1 cellular context compared by ENCODE assay signal in the genomic region with DNA sequence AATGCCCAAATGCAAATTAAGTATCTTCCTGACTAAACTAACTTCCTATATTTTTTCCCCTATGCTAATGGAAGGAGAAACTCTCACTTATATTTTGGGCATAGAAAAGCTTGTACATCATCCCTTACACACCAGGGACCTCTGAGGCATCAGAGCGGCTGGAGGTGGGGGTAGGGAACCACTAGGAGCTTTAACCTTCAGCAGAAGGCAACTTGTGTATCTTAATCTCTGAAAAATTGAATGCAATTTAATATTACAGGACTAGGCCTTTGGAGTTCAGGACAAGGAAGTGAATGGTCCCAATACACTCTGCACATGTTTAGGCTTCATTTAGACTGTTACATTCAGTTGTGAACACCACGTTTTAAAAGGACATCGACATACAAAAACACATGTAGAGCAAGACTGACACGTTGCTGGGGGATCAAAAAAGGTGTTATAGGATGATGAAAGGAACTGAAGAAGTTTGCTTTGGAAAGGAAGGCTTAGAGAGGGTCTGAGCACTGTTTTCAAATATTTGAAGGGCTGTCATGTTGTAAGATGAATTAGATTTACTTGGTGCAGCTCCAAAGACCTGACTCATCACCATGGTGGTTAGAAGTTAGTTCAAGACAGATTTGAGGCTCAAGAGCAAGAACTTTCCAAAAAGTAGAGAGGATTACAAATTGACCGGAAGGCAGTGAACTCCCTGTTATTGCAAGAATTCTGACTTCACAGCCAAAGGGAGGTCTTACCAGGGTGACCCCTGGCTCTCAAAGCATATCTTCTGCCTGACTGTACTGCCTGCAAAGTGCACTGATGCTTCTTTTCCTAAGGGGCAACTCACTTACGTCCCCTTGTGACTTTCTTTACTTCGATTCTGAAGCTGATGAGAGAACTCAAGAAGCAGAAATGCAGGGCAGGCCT.
TF ChIP-seq lines count a peak whose summit lies in the region.

No MANE protein-coding gene starts in this region.

TF ChIP-seq in SK-N-SH, 30 proteins besides CTCF, POLR2A, EP300 and RAD21 (continued from another document):
- TF ChIP-seq REST (IDR thresholded peaks at IDR 0.05; ENCODE audit: low read depth, low read length) (0 out of 2 replicates have a peak, but pooled peaks have one; percentile 28), RFX5 (IDR thresholded peaks at IDR 0.05; ENCODE audit: low read length) (no peak), RCOR1 (IDR thresholded peaks at IDR 0.05; ENCODE audit: low read length) (no peak), TCF12 (IDR thresholded peaks at IDR 0.05) (peak; percentile 87), FOSL2 (IDR thresholded peaks at IDR 0.05; ENCODE audit: borderline replicate concordance, low read depth) (peak; percentile 88), TAF1 (IDR thresholded peaks at IDR 0.05; ENCODE audit: borderline replicate concordance, low read depth, low read length) (no peak), YY1 (IDR thresholded peaks at IDR 0.05; ENCODE audit: low read depth) (no peak), ELF1 (IDR thresholded peaks at IDR 0.05) (no peak), FOXM1 (IDR thresholded peaks at IDR 0.05; ENCODE audit: low read depth) (0 out of 2 replicates have a peak, but pooled peaks have one; percentile 63), EZH2phosphoT487 (IDR thresholded peaks at IDR 0.05; ENCODE audit: borderline replicate concordance, low read depth) (no peak), RXRA (IDR thresholded peaks at IDR 0.05; ENCODE audit: borderline replicate concordance, low read depth) (peak; percentile 96), NRF1 (IDR thresholded peaks at IDR 0.05; ENCODE audit: low read depth, low read length) (no peak), GATA2 (CRISPR knock-in tag; IDR thresholded peaks at IDR 0.05) (no peak), USF2 (IDR thresholded peaks at IDR 0.05; ENCODE audit: borderline replicate concordance, low read depth, low read length) (no peak), USF1 (IDR thresholded peaks at IDR 0.05; ENCODE audit: borderline replicate concordance, low read depth) (no peak), NFIC (IDR thresholded peaks at IDR 0.05; ENCODE audit: borderline replicate concordance) (peak; percentile 97), POLR2AphosphoS5 (IDR thresholded peaks at IDR 0.05; ENCODE audit: low read depth, low read length) (peak; percentile 56; the same call in 1 of the 2 replicates)
